20 cellular contexts compared by ENCODE assay signal in the genomic region with DNA sequence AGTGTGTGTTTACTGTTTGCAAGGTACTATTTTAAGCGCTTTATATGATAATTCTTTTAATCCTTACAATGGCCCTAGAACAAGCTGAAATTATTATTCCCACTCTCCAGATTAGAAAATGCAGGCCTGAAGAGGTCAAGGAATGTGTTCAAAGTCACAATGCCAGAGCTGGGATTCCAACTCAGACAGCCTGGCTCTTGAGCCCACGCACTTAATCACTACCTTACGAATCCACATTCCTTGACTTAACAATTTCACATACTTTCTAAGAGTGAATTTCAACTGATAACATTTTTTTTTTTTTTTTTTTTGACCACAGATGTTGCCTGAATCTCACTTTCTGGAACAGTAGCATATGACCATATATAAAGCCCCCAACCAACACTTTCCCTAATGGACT.
"Had no signal": no experiment of that assay in that cellular context is flagged by ENCODE, and none has a peak within 500 bp of the region (broad histone marks: within the 10 kb centered on the region; RNA-seq: fewer than 3 reads in every experiment).

No MANE protein-coding gene starts in this region.

- H3K4me1 ChIP-seq: esophagus muscularis mucosa, left ventricle myocardium inferior, right atrium auricular region, tibial nerve had no signal

- H3K9me3 ChIP-seq: esophagus muscularis mucosa, left ventricle myocardium inferior, mucosa of descending colon, right atrium auricular region, tibial nerve had no signal

- H3K27ac ChIP-seq: esophagus muscularis mucosa, left ventricle myocardium inferior, right atrium auricular region, tibial nerve had no signal

- H3K27me3 ChIP-seq: right atrium auricular region, tibial nerve had no signal

- DNase-seq: activated CD4-positive, alpha-beta memory T cell treated with anti-CD3 and anti-CD28 coated beads for 36 hours; activated CD4-positive, alpha-beta T cell treated with anti-CD3 and anti-CD28 coated beads, Interleukin-2, amount 10 ng/mL, durations not matched to agents 24 days and 14 days; activated CD4-positive, CD25-positive, alpha-beta regulatory T cell treated with anti-CD3 and anti-CD28 coated beads, Interleukin-2, amount 50 U/mL, for 72 hours; activated CD8-positive, alpha-beta memory T cell treated with anti-CD3 and anti-CD28 coated beads, Interleukin-2, amount 50 U/mL, for 4 hours; activated gamma-delta T cell treated with Interleukin-2 at 50 U/mL for 16 hours; activated naive CD8-positive, alpha-beta T cell treated with anti-CD3 and anti-CD28 coated beads, Interleukin-2, amount 50 U/mL, for 24 hours; activated T-cell treated with anti-CD3 and anti-CD28 coated beads, Interleukin-2, amount 50 U/mL, for 24 hours; endodermal cell; left ventricle myocardium inferior; mucosa of descending colon; stimulated activated CD4-positive, alpha-beta T cell treated with anti-CD3 and anti-CD28 coated beads, Interleukin-15, amount 100 ng/mL, for 24 hours; stimulated activated naive CD4-positive, alpha-beta T cell treated with Interleukin-2 at 50 U/mL for 16 hours; SW 1271; T-helper 17 cell; T1000 had no signal

- H3K36me3 ChIP-seq: esophagus muscularis mucosa, left ventricle myocardium inferior, right atrium auricular region, tibial nerve had no signal

- H3K4me3 ChIP-seq: esophagus muscularis mucosa, left ventricle myocardium inferior, lung, mucosa of descending colon, right atrium auricular region, tibial nerve had no signal

- ATAC-seq: activated naive CD8-positive, alpha-beta T cell treated with anti-CD3 and anti-CD28 coated beads, Interleukin-2, amount 50 U/mL, for 24 hours; mucosa of descending colon; natural killer cell treated with Interleukin-12 subunit alpha and Interleukin-12 subunit beta and Interleukin-15 and Interleukin-18, amount 100 ng/mL, for 72 hours; T-helper 17 cell had no signal
